ENCODE assay signal across 1 cellular context in genomic region chr1:39026051-39026946, GRCh38.
A peak's percentile ranks its signal among the peaks of the same experiment; 100 is the strongest.
TF ChIP-seq lines count a peak whose summit lies in the region.

Gene NDUFS5, plus strand, starts transcription at chr1:39026350. Its CDS starts 2,375 bp downstream, at chr1:39028725.

TF ChIP-seq in K562, 482 proteins besides CTCF, POLR2A, EP300 and RAD21 (continued from another document and continues in another):
- 0 out of 2 replicates have a peak, but pooled peaks have one; percentile 58 for TF ChIP-seq ZBTB40 (IDR thresholded peaks at IDR 0.05)
- TF ChIP-seq ZBTB40 (CRISPR knock-in tag; IDR thresholded peaks at IDR 0.05) = no peak
- TF ChIP-seq POLR2B (IDR thresholded peaks at IDR 0.05; ENCODE audit: low read depth, partially characterized antibody) = peak; percentile 93
- TF ChIP-seq FOXM1 (IDR thresholded peaks at IDR 0.05; ENCODE audit: low read depth) = peak; percentile 46; the same call in 1 of the 2 replicates
- TF ChIP-seq FOXM1 (CRISPR knock-in tag; IDR thresholded peaks at IDR 0.05; ENCODE audit: low read depth) = no peak
- TF ChIP-seq NCOA1 (IDR thresholded peaks at IDR 0.05; ENCODE audit: low read depth) = no peak
- TF ChIP-seq MEIS2 (IDR thresholded peaks at IDR 0.05; ENCODE audit: partially characterized antibody) = peak; percentile 12
- no peak for TF ChIP-seq BRCA1 (IDR thresholded peaks at IDR 0.05)
- TF ChIP-seq BRCA1 (CRISPR knock-in tag; IDR thresholded peaks at IDR 0.05) = no peak
- 0 out of 2 replicates have a peak, but pooled peaks have one; percentile 30 for TF ChIP-seq NR2C1 (IDR thresholded peaks at IDR 0.05)
- TF ChIP-seq NR2C1 (tag; IDR thresholded peaks at IDR 0.05) = no peak
- no peak for TF ChIP-seq PRPF4 (IDR thresholded peaks at IDR 0.05; ENCODE audit: insufficient read depth, low read depth, low read length, poor library complexity, severe bottlenecking)
- peak; percentile 42; the same call in 1 of the 2 replicates for TF ChIP-seq USF1 (CRISPR knock-in tag; IDR thresholded peaks at IDR 0.05)
- peak; percentile 99 for TF ChIP-seq TAF1 (IDR thresholded peaks at IDR 0.05; ENCODE audit: control insufficient read depth, extremely low read depth, insufficient read depth, low read length, severe bottlenecking)
- 0 out of 2 replicates have a peak, but pooled peaks have one; percentile 65 for TF ChIP-seq NR1H2 (CRISPR knock-in tag; IDR thresholded peaks at IDR 0.05)
- peak; percentile 61; the same call in 1 of the 2 replicates for TF ChIP-seq ZZZ3 (IDR thresholded peaks at IDR 0.05)
- TF ChIP-seq CEBPG (CRISPR knock-in tag; IDR thresholded peaks at IDR 0.05) = no peak; the same call in 1 of the 2 replicates
- TF ChIP-seq CEBPG (tag; conservative IDR thresholded peaks at IDR 0.05 in 1 of 2, IDR thresholded peaks at IDR 0.05 in 1 of 2) = 0 out of 4 replicates have a peak, but pooled peaks of 1 of the 2 experiments have one; percentile 39
- no peak for TF ChIP-seq ZNF311 (CRISPR knock-in tag; IDR thresholded peaks at IDR 0.05)
- TF ChIP-seq NRF1 (conservative IDR thresholded peaks at IDR 0.05 in 1 of 2, IDR thresholded peaks at IDR 0.05 in 1 of 2) = peak in 1 of 2 experiments; percentile 48; a peak in 3 of 4 replicates
- 0 out of 2 replicates have a peak, but pooled peaks have one; percentile 23 for TF ChIP-seq SP1 (CRISPR knock-in tag; IDR thresholded peaks at IDR 0.05)
- no peak for TF ChIP-seq ZNF584 (CRISPR knock-in tag; IDR thresholded peaks at IDR 0.05; ENCODE audit: low read depth)
- TF ChIP-seq AFF1 (IDR thresholded peaks at IDR 0.05; ENCODE audit: low read depth in 1 of 2, partially characterized antibody in 2 of 2) = peak in 1 of 2 experiments; percentile 5
- peak; percentile 74 for TF ChIP-seq ZFP36 (IDR thresholded peaks at IDR 0.05; ENCODE audit: low read depth, low read length, partially characterized antibody)
- TF ChIP-seq, protein P1, sequence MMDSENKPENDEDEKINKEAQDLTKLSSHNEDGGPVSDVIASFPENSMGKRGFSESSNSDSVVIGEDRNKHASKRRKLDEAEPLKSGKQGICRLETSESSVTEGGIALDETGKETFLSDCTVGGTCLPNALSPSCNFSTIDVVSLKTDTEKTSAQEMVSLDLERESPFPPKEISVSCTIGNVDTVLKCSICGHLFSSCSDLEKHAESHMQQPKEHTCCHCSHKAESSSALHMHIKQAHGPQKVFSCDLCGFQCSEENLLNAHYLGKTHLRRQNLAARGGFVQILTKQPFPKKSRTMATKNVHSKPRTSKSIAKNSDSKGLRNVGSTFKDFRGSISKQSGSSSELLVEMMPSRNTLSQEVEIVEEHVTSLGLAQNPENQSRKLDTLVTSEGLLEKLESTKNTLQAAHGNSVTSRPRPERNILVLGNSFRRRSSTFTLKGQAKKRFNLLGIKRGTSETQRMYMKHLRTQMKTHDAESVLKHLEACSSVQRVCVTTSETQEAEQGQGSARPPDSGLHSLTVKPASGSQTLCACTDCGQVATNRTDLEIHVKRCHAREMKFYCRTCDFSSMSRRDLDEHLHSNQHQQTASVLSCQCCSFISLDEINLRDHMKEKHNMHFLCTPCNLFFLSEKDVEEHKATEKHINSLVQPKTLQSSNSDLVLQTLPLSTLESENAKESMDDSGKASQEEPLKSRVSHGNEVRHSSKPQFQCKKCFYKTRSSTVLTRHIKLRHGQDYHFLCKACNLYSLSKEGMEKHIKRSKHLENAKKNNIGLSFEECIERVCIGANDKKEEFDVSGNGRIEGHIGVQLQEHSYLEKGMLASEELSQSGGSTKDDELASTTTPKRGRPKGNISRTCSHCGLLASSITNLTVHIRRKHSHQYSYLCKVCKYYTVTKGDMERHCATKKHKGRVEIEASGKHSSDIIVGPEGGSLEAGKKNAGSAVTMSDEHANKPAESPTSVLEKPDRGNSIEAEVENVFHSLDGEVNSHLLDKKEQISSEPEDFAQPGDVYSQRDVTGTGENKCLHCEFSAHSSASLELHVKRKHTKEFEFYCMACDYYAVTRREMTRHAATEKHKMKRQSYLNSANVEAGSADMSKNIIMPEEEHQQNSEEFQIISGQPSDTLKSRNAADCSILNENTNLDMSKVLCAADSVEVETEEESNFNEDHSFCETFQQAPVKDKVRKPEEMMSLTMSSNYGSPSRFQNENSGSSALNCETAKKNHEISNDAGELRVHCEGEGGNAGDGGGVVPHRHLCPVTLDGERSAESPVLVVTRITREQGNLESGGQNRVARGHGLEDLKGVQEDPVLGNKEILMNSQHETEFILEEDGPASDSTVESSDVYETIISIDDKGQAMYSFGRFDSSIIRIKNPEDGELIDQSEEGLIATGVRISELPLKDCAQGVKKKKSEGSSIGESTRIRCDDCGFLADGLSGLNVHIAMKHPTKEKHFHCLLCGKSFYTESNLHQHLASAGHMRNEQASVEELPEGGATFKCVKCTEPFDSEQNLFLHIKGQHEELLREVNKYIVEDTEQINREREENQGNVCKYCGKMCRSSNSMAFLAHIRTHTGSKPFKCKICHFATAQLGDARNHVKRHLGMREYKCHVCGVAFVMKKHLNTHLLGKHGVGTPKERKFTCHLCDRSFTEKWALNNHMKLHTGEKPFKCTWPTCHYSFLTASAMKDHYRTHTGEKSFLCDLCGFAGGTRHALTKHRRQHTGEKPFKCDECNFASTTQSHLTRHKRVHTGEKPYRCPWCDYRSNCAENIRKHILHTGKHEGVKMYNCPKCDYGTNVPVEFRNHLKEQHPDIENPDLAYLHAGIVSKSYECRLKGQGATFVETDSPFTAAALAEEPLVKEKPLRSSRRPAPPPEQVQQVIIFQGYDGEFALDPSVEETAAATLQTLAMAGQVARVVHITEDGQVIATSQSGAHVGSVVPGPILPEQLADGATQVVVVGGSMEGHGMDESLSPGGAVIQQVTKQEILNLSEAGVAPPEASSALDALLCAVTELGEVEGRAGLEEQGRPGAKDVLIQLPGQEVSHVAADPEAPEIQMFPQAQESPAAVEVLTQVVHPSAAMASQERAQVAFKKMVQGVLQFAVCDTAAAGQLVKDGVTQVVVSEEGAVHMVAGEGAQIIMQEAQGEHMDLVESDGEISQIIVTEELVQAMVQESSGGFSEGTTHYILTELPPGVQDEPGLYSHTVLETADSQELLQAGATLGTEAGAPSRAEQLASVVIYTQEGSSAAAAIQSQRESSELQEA (IDR thresholded peaks at IDR 0.05; ENCODE audit: low read depth) = peak; percentile 78
- TF ChIP-seq MYNN (IDR thresholded peaks at IDR 0.05) = no peak
- TF ChIP-seq MYNN (CRISPR knock-in tag; IDR thresholded peaks at IDR 0.05) = no peak
- no peak for TF ChIP-seq PTTG1 (tag; IDR thresholded peaks at IDR 0.05; ENCODE audit: low read depth)
- TF ChIP-seq FOSL1 (tag; conservative IDR thresholded peaks at IDR 0.05) = peak; percentile 55
- TF ChIP-seq, protein P2, sequence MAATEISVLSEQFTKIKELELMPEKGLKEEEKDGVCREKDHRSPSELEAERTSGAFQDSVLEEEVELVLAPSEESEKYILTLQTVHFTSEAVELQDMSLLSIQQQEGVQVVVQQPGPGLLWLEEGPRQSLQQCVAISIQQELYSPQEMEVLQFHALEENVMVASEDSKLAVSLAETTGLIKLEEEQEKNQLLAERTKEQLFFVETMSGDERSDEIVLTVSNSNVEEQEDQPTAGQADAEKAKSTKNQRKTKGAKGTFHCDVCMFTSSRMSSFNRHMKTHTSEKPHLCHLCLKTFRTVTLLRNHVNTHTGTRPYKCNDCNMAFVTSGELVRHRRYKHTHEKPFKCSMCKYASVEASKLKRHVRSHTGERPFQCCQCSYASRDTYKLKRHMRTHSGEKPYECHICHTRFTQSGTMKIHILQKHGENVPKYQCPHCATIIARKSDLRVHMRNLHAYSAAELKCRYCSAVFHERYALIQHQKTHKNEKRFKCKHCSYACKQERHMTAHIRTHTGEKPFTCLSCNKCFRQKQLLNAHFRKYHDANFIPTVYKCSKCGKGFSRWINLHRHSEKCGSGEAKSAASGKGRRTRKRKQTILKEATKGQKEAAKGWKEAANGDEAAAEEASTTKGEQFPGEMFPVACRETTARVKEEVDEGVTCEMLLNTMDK (IDR thresholded peaks at IDR 0.05; ENCODE audit: borderline replicate concordance, insufficient read depth, low read depth, low read length, poor library complexity, severe bottlenecking) = no peak
- TF ChIP-seq ZNF324 (CRISPR knock-in tag; IDR thresholded peaks at IDR 0.05) = no peak
- 0 out of 2 replicates have a peak, but pooled peaks have one; percentile 51 for TF ChIP-seq MYC (IDR thresholded peaks at IDR 0.05; ENCODE audit: low read depth, low read length)
- no peak for TF ChIP-seq MYC (CRISPR knock-in tag; IDR thresholded peaks at IDR 0.05; ENCODE audit: borderline replicate concordance, low read depth)
- no peak for TF ChIP-seq ZNF347 (CRISPR knock-in tag; IDR thresholded peaks at IDR 0.05; ENCODE audit: low read depth)
- TF ChIP-seq ZBED1 (IDR thresholded peaks at IDR 0.05) = peak; percentile 74; the same call in 1 of the 2 replicates
- peak; percentile 24 to 62; a peak in 2 of 4 replicates for TF ChIP-seq TBL1XR1 (IDR thresholded peaks at IDR 0.05; ENCODE audit: low read length in 2 of 2)
